In the genomic region with DNA sequence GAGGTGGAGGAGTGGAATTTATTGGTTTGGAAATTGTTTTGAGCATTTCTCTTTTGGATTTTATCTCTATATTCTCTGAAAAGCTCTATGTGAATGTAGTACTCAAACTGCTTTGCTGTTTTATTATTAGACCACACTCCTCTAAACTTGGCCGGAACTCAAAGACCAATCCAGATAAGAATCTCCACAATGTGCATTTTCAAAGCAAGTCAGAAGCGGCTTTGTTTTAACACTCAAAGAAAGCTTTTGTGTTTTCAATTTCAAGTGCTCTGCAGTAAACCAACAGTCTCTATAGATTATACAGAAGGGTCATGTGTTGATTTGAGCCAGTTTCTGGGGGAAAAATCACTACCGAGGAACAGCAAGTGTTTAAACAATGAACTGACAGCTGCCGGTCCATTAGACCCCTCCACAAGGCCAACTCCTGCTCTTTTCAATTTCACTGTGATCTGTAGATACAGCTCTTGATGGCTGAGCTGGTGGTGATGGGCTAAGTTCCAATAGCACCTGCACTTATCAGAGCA, we compare ENCODE assay signal across 15 cellular contexts.
A peak's percentile ranks its signal among the peaks of the same experiment; 100 is the strongest.
DNase-seq lines count a peak whose midpoint lies in the region; ATAC-seq and TF ChIP-seq lines count a peak whose summit lies in the region.
"Had no signal": no experiment of that assay in that cellular context is flagged by ENCODE, and none has a peak within 500 bp of the region (broad histone marks: within the 10 kb centered on the region; RNA-seq: fewer than 3 reads in every experiment).

No MANE protein-coding gene starts in this region.

- H3K4me1 ChIP-seq in HEK293 (ENCODE audit: control insufficient read depth, insufficient read depth, low read length), result no peaks in the 10 kb centered on the region
- no peaks in the 10 kb centered on the region for H3K4me1 ChIP-seq in gastrocnemius medialis
- H3K4me1 ChIP-seq in GM23338 (ENCODE audit: insufficient read depth), result peaks cover 8% of the 10 kb centered on the region; the same call in 1 of the 2 replicates
- H3K4me1 ChIP-seq: ascending aorta, neural progenitor cell had no signal

- DNase-seq in NCI-H345 (lab: John Stamatoyannopoulos, UW), result peak; percentile 83
- DNase-seq in choroid plexus epithelial cell (ENCODE audit: low read depth), result peak; percentile 8
- peak; percentile 66 for DNase-seq in pons (ENCODE audit: low spot score)
- DNase-seq in Right ventricle myocardium superior, result no peak
- DNase-seq in gastrocnemius medialis, result no peak
- no peak for DNase-seq in GM23338 (ENCODE audit: low spot score)
- DNase-seq: activated CD4-positive, alpha-beta T cell treated with anti-CD3 and anti-CD28 coated beads for 48 hours; effector memory CD4-positive, alpha-beta T cell; left ventricle myocardium superior had no signal

- H3K36me3 ChIP-seq in HEK293 (ENCODE audit: control insufficient read depth in 2 of 2, insufficient read depth in 1 of 2, low read length in 2 of 2), result no peaks in the 10 kb centered on the region
- no peaks in the 10 kb centered on the region for H3K36me3 ChIP-seq in gastrocnemius medialis
- H3K36me3 ChIP-seq in GM23338 (ENCODE audit: insufficient read depth), result no peaks in the 10 kb centered on the region
- H3K36me3 ChIP-seq: ascending aorta, neural progenitor cell had no signal

- no peak overlapping the region for H3K27ac Mint-ChIP-seq in GM23338
- H3K27ac Mint-ChIP-seq: neural progenitor cell; T-helper 1 cell treated with Interleukin-12 subunit alpha and Interleukin-12 subunit beta and Interleukin-4 antibody, amounts not matched to agents 30 μg/mL and 1 μg/mL, for 36 hours had no signal

- no peak overlapping the region for H3K4me2 ChIP-seq in GM23338
- H3K4me2 ChIP-seq: neural progenitor cell had no signal

- H3K27me3 ChIP-seq in gastrocnemius medialis (no peaks in the 10 kb centered on the region), GM23338 (ENCODE audit: insufficient read depth) (no peaks in the 10 kb centered on the region)
- H3K27me3 ChIP-seq: ascending aorta, neural progenitor cell had no signal

- POLR2A ChIA-PET in HEK293 (lab: Yijun Ruan, JAX), result no interaction called here

- no peaks in the 10 kb centered on the region for H3K9me3 ChIP-seq in HEK293 (ENCODE audit: control insufficient read depth, insufficient read depth, low read depth, low read length)
- H3K9me3 ChIP-seq in gastrocnemius medialis, result no peaks in the 10 kb centered on the region
- H3K9me3 ChIP-seq: ascending aorta had no signal

- H3K4me3 ChIP-seq in HEK293 (ENCODE audit: low read depth, low read length) (no peak overlapping the region), choroid plexus epithelial cell (ENCODE audit: low read depth, low read length) (no peak overlapping the region), gastrocnemius medialis (no peak overlapping the region), GM23338 (no peak overlapping the region)
- H3K4me3 ChIP-seq: ascending aorta, neural progenitor cell, skin epidermis had no signal

- H4K20me1 ChIP-seq in GM23338 (replicated peaks; ENCODE audit: insufficient read depth), result no peaks in the 10 kb centered on the region

- no peak for TF ChIP-seq CTCF in HEK293 (tag by site-specific recombination; IDR thresholded peaks at IDR 0.05)
- TF ChIP-seq CTCF in choroid plexus epithelial cell (conservative IDR thresholded peaks at IDR 0.05; ENCODE audit: low read depth, low read length), result no peak
- no peak for TF ChIP-seq CTCF in gastrocnemius medialis (IDR thresholded peaks at IDR 0.05 in 4 of 5, conservative IDR thresholded peaks at IDR 0.05 in 1 of 5)
- TF ChIP-seq CTCF in GM23338 (conservative IDR thresholded peaks at IDR 0.05; ENCODE audit: low read depth in 2 of 2), result no peak

- no peaks in the 10 kb centered on the region for H3K9me2 ChIP-seq in GM23338 (ENCODE audit: insufficient read depth)

- CTCF ChIA-PET in HEK293 (lab: Yijun Ruan, JAX), result no interaction called here

- H3K27me3 Mint-ChIP-seq in GM23338 (ENCODE audit: insufficient read depth, low read depth, poor library complexity), result peaks cover 3% of the 10 kb centered on the region

- H3K4me1 Mint-ChIP-seq in GM23338, result peaks cover 4% of the 10 kb centered on the region; the same call in 2 of the 3 replicates
- H3K4me1 Mint-ChIP-seq: neural progenitor cell had no signal

- ATAC-seq in GM19351 (IDR thresholded peaks at IDR 0.05; ENCODE audit: unreplicated experiment), result no peak
- no peak for ATAC-seq in Right ventricle myocardium superior (ENCODE audit: poor library complexity)
- ATAC-seq in gastrocnemius medialis, result no peak
- ATAC-seq in GM23338, result no peak
- ATAC-seq: left ventricle myocardium superior had no signal

- no peak overlapping the region for H3K4me3 Mint-ChIP-seq in GM23338
- H3K4me3 Mint-ChIP-seq: neural progenitor cell; T-helper 1 cell treated with Interleukin-12 subunit alpha and Interleukin-12 subunit beta and Interleukin-4 antibody, amounts not matched to agents 30 μg/mL and 1 μg/mL, for 36 hours had no signal

- no peaks in the 10 kb centered on the region for H3K36me3 Mint-ChIP-seq in GM23338 (ENCODE audit: low read depth)
- H3K36me3 Mint-ChIP-seq: neural progenitor cell had no signal

- H2AFZ ChIP-seq in GM23338, result no peak overlapping the region
- H2AFZ ChIP-seq: neural progenitor cell had no signal

- no peak for TF ChIP-seq POLR2A in gastrocnemius medialis (IDR thresholded peaks at IDR 0.05)

- intact Hi-C loops in Right ventricle myocardium superior (cut with DNase I) (no loop called here), gastrocnemius medialis (cut with DNase I; ENCODE audit: low total_unique reads) (no loop called here)

- H3K27ac ChIP-seq in HEK293 (ENCODE audit: extremely low read depth, low read depth, low read length) (no peak overlapping the region), gastrocnemius medialis (no peak overlapping the region), GM23338 (ENCODE audit: low read depth) (no peak overlapping the region)
- H3K27ac ChIP-seq: ascending aorta, neural progenitor cell, skin epidermis had no signal

- no peaks in the 10 kb centered on the region for H3K9me3 Mint-ChIP-seq in GM23338
- H3K9me3 Mint-ChIP-seq: neural progenitor cell; T-helper 1 cell treated with Interleukin-12 subunit alpha and Interleukin-12 subunit beta and Interleukin-4 antibody, amounts not matched to agents 30 μg/mL and 1 μg/mL, for 36 hours had no signal

- H3F3A ChIP-seq in GM23338 (replicated peaks; ENCODE audit: low read depth), result no peaks in the 10 kb centered on the region

- in situ Hi-C loops in gastrocnemius medialis (cut with MboI; ENCODE audit: low sequenced_read_pairs in 4 of 4), result no loop called here

- H3K79me2 ChIP-seq in GM23338 (replicated peaks; ENCODE audit: insufficient read depth), result no peaks in the 10 kb centered on the region

TF ChIP-seq in HEK293, 187 proteins besides CTCF, POLR2A, EP300 and RAD21 (continues in another document):
- TF ChIP-seq TRIM28 (IDR thresholded peaks at IDR 0.05; ENCODE audit: borderline replicate concordance, low read length), result peak; percentile 61; the same call in 1 of the 2 replicates
- TF ChIP-seq KLF8 (tag by site-specific recombination; IDR thresholded peaks at IDR 0.05), result no peak
- TF ChIP-seq ZNF664 (tag by site-specific recombination; IDR thresholded peaks at IDR 0.05), result no peak
- TF ChIP-seq ZNF221 (tag by site-specific recombination; IDR thresholded peaks at IDR 0.05; ENCODE audit: borderline replicate concordance), result no peak
- no peak for TF ChIP-seq HOXA7 (CRISPR knock-in tag; IDR thresholded peaks at IDR 0.05; ENCODE audit: borderline replicate concordance)
- TF ChIP-seq GLI2 (tag by site-specific recombination; IDR thresholded peaks at IDR 0.05; ENCODE audit: borderline replicate concordance, low read depth), result no peak
- TF ChIP-seq ZEB2 (tag by site-specific recombination; IDR thresholded peaks at IDR 0.05), result no peak
- TF ChIP-seq ZNF184 (tag by site-specific recombination; IDR thresholded peaks at IDR 0.05), result no peak

TF ChIP-seq in GM23338, 12 proteins besides CTCF, POLR2A, EP300 and RAD21 (continues in another document):
- TF ChIP-seq, protein P1, sequence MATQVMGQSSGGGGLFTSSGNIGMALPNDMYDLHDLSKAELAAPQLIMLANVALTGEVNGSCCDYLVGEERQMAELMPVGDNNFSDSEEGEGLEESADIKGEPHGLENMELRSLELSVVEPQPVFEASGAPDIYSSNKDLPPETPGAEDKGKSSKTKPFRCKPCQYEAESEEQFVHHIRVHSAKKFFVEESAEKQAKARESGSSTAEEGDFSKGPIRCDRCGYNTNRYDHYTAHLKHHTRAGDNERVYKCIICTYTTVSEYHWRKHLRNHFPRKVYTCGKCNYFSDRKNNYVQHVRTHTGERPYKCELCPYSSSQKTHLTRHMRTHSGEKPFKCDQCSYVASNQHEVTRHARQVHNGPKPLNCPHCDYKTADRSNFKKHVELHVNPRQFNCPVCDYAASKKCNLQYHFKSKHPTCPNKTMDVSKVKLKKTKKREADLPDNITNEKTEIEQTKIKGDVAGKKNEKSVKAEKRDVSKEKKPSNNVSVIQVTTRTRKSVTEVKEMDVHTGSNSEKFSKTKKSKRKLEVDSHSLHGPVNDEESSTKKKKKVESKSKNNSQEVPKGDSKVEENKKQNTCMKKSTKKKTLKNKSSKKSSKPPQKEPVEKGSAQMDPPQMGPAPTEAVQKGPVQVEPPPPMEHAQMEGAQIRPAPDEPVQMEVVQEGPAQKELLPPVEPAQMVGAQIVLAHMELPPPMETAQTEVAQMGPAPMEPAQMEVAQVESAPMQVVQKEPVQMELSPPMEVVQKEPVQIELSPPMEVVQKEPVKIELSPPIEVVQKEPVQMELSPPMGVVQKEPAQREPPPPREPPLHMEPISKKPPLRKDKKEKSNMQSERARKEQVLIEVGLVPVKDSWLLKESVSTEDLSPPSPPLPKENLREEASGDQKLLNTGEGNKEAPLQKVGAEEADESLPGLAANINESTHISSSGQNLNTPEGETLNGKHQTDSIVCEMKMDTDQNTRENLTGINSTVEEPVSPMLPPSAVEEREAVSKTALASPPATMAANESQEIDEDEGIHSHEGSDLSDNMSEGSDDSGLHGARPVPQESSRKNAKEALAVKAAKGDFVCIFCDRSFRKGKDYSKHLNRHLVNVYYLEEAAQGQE (IDR thresholded peaks at IDR 0.05; ENCODE audit: unreplicated experiment), result no peak
- TF ChIP-seq ZNF114 (CRISPR knock-in tag; IDR thresholded peaks at IDR 0.05) (no peak), POLR2AphosphoS5 (IDR thresholded peaks at IDR 0.05; ENCODE audit: low read depth) (no peak), ZNF331 (CRISPR knock-in tag; IDR thresholded peaks at IDR 0.05; ENCODE audit: low read depth) (no peak), EZH2 (IDR thresholded peaks at IDR 0.05; ENCODE audit: low read depth, unreplicated experiment) (no peak), EZH2phosphoT487 (IDR thresholded peaks at IDR 0.05; ENCODE audit: unreplicated experiment) (no peak), STAT1 (IDR thresholded peaks at IDR 0.05; ENCODE audit: unreplicated experiment) (no peak), CREB1 (CRISPR knock-in tag; IDR thresholded peaks at IDR 0.05; ENCODE audit: low read depth) (no peak)

Comparison
In these comparisons a context has a peak if more than half of its experiments do, and no peak if none do; other contexts are left out.
1. DNase-seq: peak in NCI-H345 (single experiment), choroid plexus epithelial cell (single experiment) and pons (single experiment); none in Right ventricle myocardium superior (single experiment), gastrocnemius medialis (0 of 2) and GM23338 (single experiment).